38 cellular contexts compared by ENCODE assay signal in genomic region chr13:42597505-42597904, GRCh38. TPM values are rescaled to one million over a fixed set of nuclear protein-coding genes. Genes with fewer than 3 reads are reported as not detected.
"Had no signal": no experiment of that assay in that cellular context is flagged by ENCODE, and none has a peak within 500 bp of the region (broad histone marks: within the 10 kb centered on the region; RNA-seq: fewer than 3 reads in every experiment).

No MANE protein-coding gene starts in this region.

- H3K4me3 ChIP-seq: MG63, PC-9 had no signal

- H2AFZ ChIP-seq: PC-9 had no signal

- FAIRE-seq: RCC 7860 had no signal

- ATAC-seq: activated CD8-positive, alpha-beta T cell treated with anti-CD3 and anti-CD28 coated beads for 36 hours; activated T-cell treated with anti-CD3 and anti-CD28 coated beads, Interleukin-2, amount 50 U/mL, for 72 hours; activated T-helper 17 cell treated with anti-CD3 and anti-CD28 coated beads, Interleukin-2, amount 50 U/mL, for 72 hours; Right ventricle myocardium inferior; SK-N-SH treated with all-trans-retinoic acid at 6 μM for 48 hours; T-cell had no signal

- H3K27me3 ChIP-seq: brain microvascular endothelial cell, MG63 had no signal

- H3K4me1 Mint-ChIP-seq: T-cell had no signal

- H3K9me3 Mint-ChIP-seq: activated B cell treated with CpG ODN at 0.5 μM for 24 hours; activated CD4-positive, alpha-beta T cell treated with anti-CD3 and anti-CD28 coated beads, Interleukin-2, amount 10 ng/mL, durations not matched to agents 24 days and 14 days; activated CD8-positive, alpha-beta T cell treated with anti-CD3 and anti-CD28 coated beads for 36 hours; activated naive CD8-positive, alpha-beta T cell treated with anti-CD3 and anti-CD28 coated beads for 36 hours; activated T-cell treated with anti-CD3 and anti-CD28 coated beads, Interleukin-2, amount 50 U/mL, for 72 hours; activated T-helper 17 cell treated with anti-CD3 and anti-CD28 coated beads, Interleukin-2, amount 50 U/mL, for 72 hours; T-cell had no signal

- H3K4me2 ChIP-seq: PC-9 had no signal

- H3K27ac Mint-ChIP-seq: activated B cell treated with CpG ODN at 0.5 μM for 24 hours; activated CD4-positive, alpha-beta T cell treated with anti-CD3 and anti-CD28 coated beads, Interleukin-2, amount 10 ng/mL, durations not matched to agents 24 days and 14 days; activated CD8-positive, alpha-beta T cell treated with anti-CD3 and anti-CD28 coated beads for 36 hours; activated naive CD8-positive, alpha-beta T cell treated with anti-CD3 and anti-CD28 coated beads for 36 hours; activated T-cell treated with anti-CD3 and anti-CD28 coated beads, Interleukin-2, amount 50 U/mL, for 72 hours; activated T-helper 17 cell treated with anti-CD3 and anti-CD28 coated beads, Interleukin-2, amount 50 U/mL, for 72 hours; T-cell had no signal

- H3K4me3 Mint-ChIP-seq: activated B cell treated with CpG ODN at 0.5 μM for 24 hours; activated CD4-positive, alpha-beta T cell treated with anti-CD3 and anti-CD28 coated beads, Interleukin-2, amount 10 ng/mL, durations not matched to agents 24 days and 14 days; activated CD8-positive, alpha-beta T cell treated with anti-CD3 and anti-CD28 coated beads for 36 hours; activated naive CD8-positive, alpha-beta T cell treated with anti-CD3 and anti-CD28 coated beads for 36 hours; activated T-cell treated with anti-CD3 and anti-CD28 coated beads, Interleukin-2, amount 50 U/mL, for 72 hours; activated T-helper 17 cell treated with anti-CD3 and anti-CD28 coated beads, Interleukin-2, amount 50 U/mL, for 72 hours; T-cell had no signal

- H3K9me3 ChIP-seq: MG63 had no signal

- H3K36me3 Mint-ChIP-seq: activated naive CD8-positive, alpha-beta T cell treated with anti-CD3 and anti-CD28 coated beads for 36 hours; T-cell had no signal

- DNase-seq: activated B cell treated with CpG ODN at 0.5 μM for 24 hours; activated CD4-positive, alpha-beta T cell treated with anti-CD3 and anti-CD28 coated beads, Interleukin-2, amount 10 ng/mL, durations not matched to agents 24 days and 14 days; activated CD4-positive, alpha-beta T cell treated with anti-CD3 and anti-CD28 coated beads, Interleukin-2, amount 50 U/mL, for 4 hours; activated CD4-positive, CD25-positive, alpha-beta regulatory T cell treated with anti-CD3 and anti-CD28 coated beads, Interleukin-2, amount 50 U/mL, for 72 hours; activated CD8-positive, alpha-beta T cell treated with anti-CD3 and anti-CD28 coated beads for 36 hours; activated effector memory CD4-positive, alpha-beta T cell treated with anti-CD3 and anti-CD28 coated beads, Interleukin-2, amount 50 U/mL, for 16 hours; activated naive CD4-positive, alpha-beta T cell; activated naive CD4-positive, alpha-beta T cell treated with anti-CD3 and anti-CD28 coated beads, Interleukin-2, amount 50 U/mL, for 16 hours; activated naive CD8-positive, alpha-beta T cell treated with anti-CD3 and anti-CD28 coated beads for 36 hours; activated T-cell treated with anti-CD3 and anti-CD28 coated beads, Interleukin-2, amount 50 U/mL, for 1 hour; activated T-cell treated with anti-CD3 and anti-CD28 coated beads, Interleukin-2, amount 50 U/mL, for 72 hours; amniotic stem cell; aorta; brain microvascular endothelial cell; central memory CD4-positive, alpha-beta T cell; Kasumi-1; MG63; NCI-H1048; NCI-H1105 treated with DMSO at 0.1 percent for 48 hours; NCI-H1436; NCI-H1694; NCI-H1930; NCI-H345; NCI-H510A; NCI-H748 treated with DMSO at 0.1 percent for 48 hours; NK-92 treated with Interleukin-12 subunit alpha and Interleukin-12 subunit beta, amount 100 ng/mL, for 24 hours; PC-9; SIG-M5; T-cell; T-helper 2 cell; T-helper 9 cell had no signal

- H3K36me3 ChIP-seq: MG63 had no signal

- H3K27ac ChIP-seq: brain microvascular endothelial cell, PC-9, RWPE1, VCaP had no signal

RNA-seq across cellular contexts. Expression of gene TNFSF11, which starts 23.6 kb away (rescaled TPM):
- total RNA-seq: PC-9, Right ventricle myocardium inferior, SK-MEL-5 had no signal
- polyA plus RNA-seq: aorta had no signal
